1 cellular context compared by ENCODE assay signal in genomic region chr11:47502767-47503166, GRCh38.
TF ChIP-seq lines count a peak whose summit lies in the region.

No MANE protein-coding gene starts in this region.

TF ChIP-seq in K562, 482 proteins besides CTCF, POLR2A, EP300 and RAD21:
- TF ChIP-seq CEBPG (CRISPR knock-in tag; IDR thresholded peaks at IDR 0.05), result 0 out of 2 replicates have a peak, but pooled peaks have one; percentile 7
- TF ChIP-seq CEBPG (tag; conservative IDR thresholded peaks at IDR 0.05 in 1 of 2, IDR thresholded peaks at IDR 0.05 in 1 of 2), result no peak
- TF ChIP-seq GTF2B (IDR thresholded peaks at IDR 0.05; ENCODE audit: extremely low read depth, insufficient read length), result no peak
